38 cellular contexts compared by ENCODE assay signal in the genomic region with DNA sequence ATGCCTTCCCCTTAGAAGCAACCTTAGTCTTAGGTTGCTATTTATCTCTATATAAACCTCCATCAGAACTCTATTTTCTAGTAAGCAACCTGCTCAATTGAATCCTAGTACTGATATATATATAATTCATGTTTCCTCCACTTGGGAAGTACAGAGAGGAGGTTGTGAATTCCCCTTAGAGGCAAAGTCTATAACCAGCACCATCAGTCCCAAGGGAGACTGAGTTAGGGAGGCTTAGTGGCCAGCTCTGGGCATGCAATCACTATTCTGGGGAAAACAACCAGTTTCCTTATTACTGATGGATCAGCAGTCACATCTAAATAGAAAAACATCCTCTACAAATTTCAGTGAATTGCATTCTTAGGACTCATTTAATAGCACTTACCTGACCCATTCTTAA.
"Had no signal": no experiment of that assay in that cellular context is flagged by ENCODE, and none has a peak within 500 bp of the region (broad histone marks: within the 10 kb centered on the region; RNA-seq: fewer than 3 reads in every experiment).

No MANE protein-coding gene starts in this region.

- H3K27ac ChIP-seq: adrenal gland, ascending aorta, body of pancreas, brain microvascular endothelial cell, breast epithelium, cardiac muscle cell had no signal

- H3K4me3 ChIP-seq: adrenal gland, ascending aorta, body of pancreas, breast epithelium, cardiac muscle cell had no signal

- H3K27me3 ChIP-seq: adrenal gland, ascending aorta, body of pancreas, brain microvascular endothelial cell, breast epithelium, cardiac muscle cell had no signal

- H3K36me3 ChIP-seq: adrenal gland, ascending aorta, brain microvascular endothelial cell, breast epithelium, cardiac muscle cell had no signal

- H3K4me1 Mint-ChIP-seq: activated naive CD4-positive, alpha-beta T cell treated with anti-CD3 and anti-CD28 coated beads, Interleukin-2, amount 10 ng/mL, durations not matched to agents 7 days and 5 days; activated naive CD4-positive, alpha-beta T cell treated with anti-CD3 and anti-CD28 coated beads, Interleukin-2, amount 50 U/mL, for 24 hours; activated naive CD8-positive, alpha-beta T cell treated with anti-CD3 and anti-CD28 coated beads for 36 hours; activated naive CD8-positive, alpha-beta T cell treated with anti-CD3 and anti-CD28 coated beads, Interleukin-2, amount 10 ng/mL, durations not matched to agents 7 days and 5 days; activated naive CD8-positive, alpha-beta T cell treated with anti-CD3 and anti-CD28 coated beads, Interleukin-2, amount 50 U/mL, for 24 hours; activated T-helper 17 cell treated with anti-CD3 and anti-CD28 coated beads, Interleukin-2, amount 50 U/mL, for 72 hours; brain; central memory CD8-positive, alpha-beta T cell had no signal

- H3K4me1 ChIP-seq: adrenal gland, ascending aorta, body of pancreas, breast epithelium had no signal

- H3K27ac Mint-ChIP-seq: activated naive CD4-positive, alpha-beta T cell treated with anti-CD3 and anti-CD28 coated beads for 36 hours; activated naive CD4-positive, alpha-beta T cell treated with anti-CD3 and anti-CD28 coated beads, Interleukin-2, amount 10 ng/mL, durations not matched to agents 7 days and 5 days; activated naive CD4-positive, alpha-beta T cell treated with anti-CD3 and anti-CD28 coated beads, Interleukin-2, amount 50 U/mL, for 24 hours; activated naive CD4-positive, alpha-beta T cell treated with anti-CD3 and anti-CD28 coated beads, Interleukin-2, amount 50 U/mL, for 72 hours; activated naive CD8-positive, alpha-beta T cell; activated naive CD8-positive, alpha-beta T cell treated with anti-CD3 and anti-CD28 coated beads for 36 hours; activated naive CD8-positive, alpha-beta T cell treated with anti-CD3 and anti-CD28 coated beads, Interleukin-2, amount 10 ng/mL, durations not matched to agents 7 days and 5 days; activated naive CD8-positive, alpha-beta T cell treated with anti-CD3 and anti-CD28 coated beads, Interleukin-2, amount 50 U/mL, for 24 hours; activated T-cell treated with anti-CD3 and anti-CD28 coated beads, Interleukin-2, amount 50 U/mL, for 24 hours; activated T-cell treated with anti-CD3 and anti-CD28 coated beads, Interleukin-2, amount 50 U/mL, for 72 hours; activated T-helper 1 cell treated with anti-CD3 and anti-CD28 coated beads, Interleukin-12 subunit alpha, Interleukin-12 subunit beta, Interleukin-2, Interleukin-4 antibody, amounts not matched to agents 30 ng/mL and 10 ng/mL and 1 ng/mL, durations not matched to agents 14 hours and 24 hours and 36 hours; activated T-helper 17 cell treated with anti-CD3 and anti-CD28 coated beads, Interleukin-2, amount 50 U/mL, for 72 hours; activated T-helper 2 cell treated with anti-CD3 and anti-CD28 coated beads, Interferon-gamma antibody, Interleukin-2, Interleukin-4, amounts not matched to agents 10 μg/mL and 5 μg/mL and 100 μg/mL, durations not matched to agents 14 hours and 24 hours and 36 hours; brain had no signal

- H3K4me3 Mint-ChIP-seq: activated naive CD4-positive, alpha-beta T cell treated with anti-CD3 and anti-CD28 coated beads for 36 hours; activated naive CD4-positive, alpha-beta T cell treated with anti-CD3 and anti-CD28 coated beads, Interleukin-2, amount 10 ng/mL, durations not matched to agents 7 days and 5 days; activated naive CD4-positive, alpha-beta T cell treated with anti-CD3 and anti-CD28 coated beads, Interleukin-2, amount 50 U/mL, for 24 hours; activated naive CD8-positive, alpha-beta T cell; activated naive CD8-positive, alpha-beta T cell treated with anti-CD3 and anti-CD28 coated beads for 36 hours; activated naive CD8-positive, alpha-beta T cell treated with anti-CD3 and anti-CD28 coated beads, Interleukin-2, amount 10 ng/mL, durations not matched to agents 7 days and 5 days; activated naive CD8-positive, alpha-beta T cell treated with anti-CD3 and anti-CD28 coated beads, Interleukin-2, amount 50 U/mL, for 24 hours; activated T-cell treated with anti-CD3 and anti-CD28 coated beads, Interleukin-2, amount 50 U/mL, for 24 hours; activated T-cell treated with anti-CD3 and anti-CD28 coated beads, Interleukin-2, amount 50 U/mL, for 4 hours; activated T-cell treated with anti-CD3 and anti-CD28 coated beads, Interleukin-2, amount 50 U/mL, for 72 hours; activated T-helper 1 cell treated with anti-CD3 and anti-CD28 coated beads, Interleukin-12 subunit alpha, Interleukin-12 subunit beta, Interleukin-2, Interleukin-4 antibody, amounts not matched to agents 30 ng/mL and 10 ng/mL and 1 ng/mL, durations not matched to agents 14 hours and 24 hours and 36 hours; activated T-helper 17 cell treated with anti-CD3 and anti-CD28 coated beads, Interleukin-2, amount 50 U/mL, for 72 hours; brain; central memory CD8-positive, alpha-beta T cell had no signal

- H3K9me3 ChIP-seq: adrenal gland, ascending aorta, body of pancreas had no signal

- H3K27me3 Mint-ChIP-seq: activated naive CD4-positive, alpha-beta T cell treated with anti-CD3 and anti-CD28 coated beads, Interleukin-2, amount 50 U/mL, for 24 hours; activated naive CD8-positive, alpha-beta T cell treated with anti-CD3 and anti-CD28 coated beads for 36 hours; activated naive CD8-positive, alpha-beta T cell treated with anti-CD3 and anti-CD28 coated beads, Interleukin-2, amount 10 ng/mL, durations not matched to agents 7 days and 5 days; activated T-cell treated with anti-CD3 and anti-CD28 coated beads, Interleukin-2, amount 50 U/mL, for 24 hours; central memory CD8-positive, alpha-beta T cell had no signal

- H3K36me3 Mint-ChIP-seq: activated naive CD4-positive, alpha-beta T cell treated with anti-CD3 and anti-CD28 coated beads, Interleukin-2, amount 10 ng/mL, durations not matched to agents 7 days and 5 days; activated naive CD8-positive, alpha-beta T cell; activated naive CD8-positive, alpha-beta T cell treated with anti-CD3 and anti-CD28 coated beads for 36 hours; activated naive CD8-positive, alpha-beta T cell treated with anti-CD3 and anti-CD28 coated beads, Interleukin-2, amount 10 ng/mL, durations not matched to agents 7 days and 5 days; brain had no signal

- DNase-seq: activated effector memory CD4-positive, alpha-beta T cell treated with anti-CD3 and anti-CD28 coated beads, Interleukin-2, amount 50 U/mL, for 16 hours; activated effector memory CD4-positive, alpha-beta T cell treated with Interleukin-2 at 50 U/mL for 16 hours; activated gamma-delta T cell; activated gamma-delta T cell treated with Interleukin-2 at 50 U/mL for 16 hours; activated naive CD4-positive, alpha-beta T cell; activated naive CD4-positive, alpha-beta T cell treated with anti-CD3 and anti-CD28 coated beads for 36 hours; activated naive CD4-positive, alpha-beta T cell treated with anti-CD3 and anti-CD28 coated beads, Interleukin-2, amount 10 ng/mL, durations not matched to agents 7 days and 5 days; activated naive CD4-positive, alpha-beta T cell treated with anti-CD3 and anti-CD28 coated beads, Interleukin-2, amount 50 U/mL, for 16 hours; activated naive CD4-positive, alpha-beta T cell treated with Interleukin-2 at 50 U/mL for 16 hours; activated naive CD8-positive, alpha-beta T cell treated with anti-CD3 and anti-CD28 coated beads for 36 hours; activated naive CD8-positive, alpha-beta T cell treated with anti-CD3 and anti-CD28 coated beads, Interleukin-2, amount 10 ng/mL, durations not matched to agents 7 days and 5 days; activated naive CD8-positive, alpha-beta T cell treated with anti-CD3 and anti-CD28 coated beads, Interleukin-2, amount 50 U/mL, for 24 hours; activated T-cell treated with anti-CD3 and anti-CD28 coated beads, Interleukin-2, amount 50 U/mL, for 1 hour; activated T-cell treated with anti-CD3 and anti-CD28 coated beads, Interleukin-2, amount 50 U/mL, for 24 hours; activated T-cell treated with anti-CD3 and anti-CD28 coated beads, Interleukin-2, amount 50 U/mL, for 4 hours; activated T-cell treated with anti-CD3 and anti-CD28 coated beads, Interleukin-2, amount 50 U/mL, for 48 hours; activated T-cell treated with anti-CD3 and anti-CD28 coated beads, Interleukin-2, amount 50 U/mL, for 72 hours; adrenal gland; amniotic stem cell; amygdala; anterior cingulate cortex; aorta; body of pancreas; brain microvascular endothelial cell; caudate nucleus; central memory CD4-positive, alpha-beta T cell; cerebellar nuclear complex had no signal

- ATAC-seq: activated naive CD4-positive, alpha-beta T cell treated with anti-CD3 and anti-CD28 coated beads, Interleukin-2, amount 50 U/mL, for 72 hours; activated naive CD8-positive, alpha-beta T cell treated with anti-CD3 and anti-CD28 coated beads, Interleukin-2, amount 50 U/mL, for 24 hours; activated T-cell treated with anti-CD3 and anti-CD28 coated beads, Interleukin-2, amount 50 U/mL, for 4 hours; activated T-cell treated with anti-CD3 and anti-CD28 coated beads, Interleukin-2, amount 50 U/mL, for 72 hours; activated T-helper 17 cell treated with anti-CD3 and anti-CD28 coated beads, Interleukin-2, amount 50 U/mL, for 72 hours; body of pancreas had no signal
